9 cellular contexts compared by ENCODE assay signal in the genomic region with DNA sequence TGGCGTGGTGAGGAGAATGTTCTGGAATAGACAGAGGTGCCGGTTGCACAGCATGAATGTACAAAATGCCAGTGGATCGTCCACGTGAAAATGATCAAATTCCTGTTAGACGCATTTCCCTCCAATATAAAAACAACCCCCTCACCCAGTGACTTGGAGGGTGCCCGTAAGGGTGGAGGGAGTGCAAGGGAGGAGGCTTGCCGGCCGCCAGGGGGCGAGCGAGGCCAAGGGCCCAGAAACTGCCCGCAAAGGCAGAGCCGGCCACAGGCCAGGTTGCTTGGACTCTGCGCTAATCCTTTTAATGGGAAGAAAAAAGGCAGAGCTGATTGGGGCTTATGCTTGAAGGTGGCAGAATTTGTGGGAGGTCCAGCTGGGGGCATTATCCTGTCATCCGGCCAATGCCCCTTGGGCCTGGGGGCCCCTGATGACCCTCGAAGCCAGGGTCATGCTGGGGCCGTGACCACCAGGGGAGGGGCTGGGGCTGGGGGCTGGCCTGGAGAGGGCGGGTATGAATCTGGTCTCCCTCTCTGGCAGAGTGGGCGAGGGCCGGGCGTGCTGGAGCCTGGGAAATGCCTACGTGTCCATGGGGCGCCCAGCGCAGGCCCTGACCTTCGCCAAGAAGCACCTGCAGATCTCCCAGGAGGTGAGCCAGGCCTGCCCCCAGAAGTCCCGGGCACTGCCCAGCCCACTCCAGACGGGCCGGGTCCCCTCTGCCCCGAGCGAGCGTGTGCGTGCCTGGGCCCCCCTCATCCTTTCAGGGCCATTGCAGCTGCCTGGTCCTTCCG. TPM values are rescaled to one million over a fixed set of nuclear protein-coding genes. Genes with fewer than 3 reads are reported as not detected.
DNase-seq lines count a peak whose midpoint lies in the region; ATAC-seq and TF ChIP-seq lines count a peak whose summit lies in the region.
"Had no signal": no experiment of that assay in that cellular context is flagged by ENCODE, and none has a peak within 500 bp of the region (broad histone marks: within the 10 kb centered on the region; RNA-seq: fewer than 3 reads in every experiment).

No MANE protein-coding gene starts in this region.

- TF ChIP-seq CTCF in fibroblast of mammary gland (conservative IDR thresholded peaks at IDR 0.05; ENCODE audit: control insufficient read depth, insufficient read depth, low read depth, low read length) = peak; percentile 69
- peak; percentile 100 for TF ChIP-seq CTCF in neural progenitor cell (IDR thresholded peaks at IDR 0.05)

- no peaks in the 10 kb centered on the region for H3K9me3 Mint-ChIP-seq in neural progenitor cell
- H3K9me3 Mint-ChIP-seq: central memory CD8-positive, alpha-beta T cell had no signal

- H3K27me3 Mint-ChIP-seq in neural progenitor cell (ENCODE audit: insufficient read depth, low read depth) = peaks cover 5% of the 10 kb centered on the region
- H3K27me3 Mint-ChIP-seq: central memory CD8-positive, alpha-beta T cell had no signal

- H3F3A ChIP-seq in neural progenitor cell (ENCODE audit: low read depth) = peaks cover 31% of the 10 kb centered on the region

- H3K4me1 Mint-ChIP-seq in neural progenitor cell = peaks cover 18% of the 10 kb centered on the region
- H3K4me1 Mint-ChIP-seq: central memory CD8-positive, alpha-beta T cell had no signal

- H3K79me2 ChIP-seq in neural progenitor cell (ENCODE audit: low read depth) = no peaks in the 10 kb centered on the region

- H2AFZ ChIP-seq in neural progenitor cell (replicated peaks) = no peak overlapping the region

- no peak overlapping the region for H3K4me3 Mint-ChIP-seq in neural progenitor cell
- H3K4me3 Mint-ChIP-seq: central memory CD8-positive, alpha-beta T cell had no signal

- H3K4me2 ChIP-seq in neural progenitor cell = no peak overlapping the region

- no peak overlapping the region for H3K9ac ChIP-seq in neural progenitor cell

- H3K4me1 ChIP-seq in neural progenitor cell = peaks cover 13% of the 10 kb centered on the region

- no peak overlapping the region for H3K27ac ChIP-seq in neural progenitor cell

- H4K20me1 ChIP-seq in neural progenitor cell (ENCODE audit: low read depth) = peaks cover 24% of the 10 kb centered on the region

- no peak overlapping the region for H3K27ac Mint-ChIP-seq in neural progenitor cell

- H3K9me3 ChIP-seq in neural progenitor cell (ENCODE audit: low read depth) (no peaks in the 10 kb centered on the region), MG63 (no peaks in the 10 kb centered on the region)

- H3K36me3 ChIP-seq in neural progenitor cell (no peaks in the 10 kb centered on the region), MG63 (peaks cover 38% of the 10 kb centered on the region)

- no peak for ATAC-seq in HG03520 (IDR thresholded peaks at IDR 0.05; ENCODE audit: unreplicated experiment)

- no peak overlapping the region for H3K4me3 ChIP-seq in fibroblast of mammary gland (ENCODE audit: control insufficient read depth, low read depth, low read length)
- H3K4me3 ChIP-seq in neural progenitor cell = no peak overlapping the region
- no peak overlapping the region for H3K4me3 ChIP-seq in MG63

- peak; percentile 33 for DNase-seq in SIG-M5 treated with dmso at 0.1 percent for 504 hours (lab: John Stamatoyannopoulos, UW; ENCODE audit: unreplicated experiment)
- no peak for DNase-seq in SIG-M5 (lab: John Stamatoyannopoulos, UW)
- DNase-seq in HuH-7 (ENCODE audit: low spot score) = peak; percentile 97
- peak; percentile 63 for DNase-seq in UCSD-AML1 (lab: John Stamatoyannopoulos, UW; ENCODE audit: unreplicated experiment)
- DNase-seq in fibroblast of mammary gland (ENCODE audit: low read depth) = peak; percentile 55
- DNase-seq in neural progenitor cell (ENCODE audit: low spot score) = peak; percentile 93
- no peak for DNase-seq in MG63

- H3K27me3 ChIP-seq in neural progenitor cell (no peaks in the 10 kb centered on the region), MG63 (no peaks in the 10 kb centered on the region)

- no peaks in the 10 kb centered on the region for H3K36me3 Mint-ChIP-seq in neural progenitor cell

RNA-seq across cellular contexts. Expression of gene GPSM1, which starts 12.0 kb away (rescaled TPM):
- 6.2 and 39.7 TPM in 2 replicates for total RNA-seq in neural progenitor cell (ENCODE audit: low replicate concordance)
- 31.4 and 46.3 TPM in 2 replicates for total RNA-seq in MG63 (2014; rRNA removed; shearing (Covaris generic); ENCODE audit: low replicate concordance)

RNA-seq across cellular contexts. Expression of gene DNLZ, which starts 24.2 kb away (rescaled TPM):
- 3.4 and 15.8 TPM in 2 replicates for total RNA-seq in neural progenitor cell (ENCODE audit: low replicate concordance)
- total RNA-seq in MG63 (2014; rRNA removed; shearing (Covaris generic); ENCODE audit: low replicate concordance) = 15.2 and 47.9 TPM in 2 replicates

RNA-seq across cellular contexts. Expression of gene CARD9, which starts 34.1 kb away (rescaled TPM):
- 0.96 TPM in 1 of 2 replicates, not detected in the other for total RNA-seq in neural progenitor cell (ENCODE audit: low replicate concordance)
- 1.7 TPM in 1 of 2 replicates, not detected in the other for total RNA-seq in MG63 (2014; rRNA removed; shearing (Covaris generic); ENCODE audit: low replicate concordance)

RNA-seq across cellular contexts. Expression of gene CCDC187, which starts 35.5 kb away (rescaled TPM):
- 0.09 TPM in 1 of 2 replicates, not detected in the other for total RNA-seq in neural progenitor cell (ENCODE audit: low replicate concordance)
- 0.02 TPM in 1 of 2 replicates, not detected in the other for total RNA-seq in MG63 (2014; rRNA removed; shearing (Covaris generic); ENCODE audit: low replicate concordance)

Comparison
In these comparisons a context has a peak if more than half of its experiments do, and no peak if none do; other contexts are left out.
1. DNase-seq: peak in SIG-M5 treated with dmso at 0.1 percent for 504 hours (single experiment), HuH-7 (single experiment), UCSD-AML1 (single experiment), fibroblast of mammary gland (single experiment) and neural progenitor cell (single experiment); none in SIG-M5 (single experiment) and MG63 (single experiment).